ENCODE assay signal across 25 cellular contexts in the genomic region with DNA sequence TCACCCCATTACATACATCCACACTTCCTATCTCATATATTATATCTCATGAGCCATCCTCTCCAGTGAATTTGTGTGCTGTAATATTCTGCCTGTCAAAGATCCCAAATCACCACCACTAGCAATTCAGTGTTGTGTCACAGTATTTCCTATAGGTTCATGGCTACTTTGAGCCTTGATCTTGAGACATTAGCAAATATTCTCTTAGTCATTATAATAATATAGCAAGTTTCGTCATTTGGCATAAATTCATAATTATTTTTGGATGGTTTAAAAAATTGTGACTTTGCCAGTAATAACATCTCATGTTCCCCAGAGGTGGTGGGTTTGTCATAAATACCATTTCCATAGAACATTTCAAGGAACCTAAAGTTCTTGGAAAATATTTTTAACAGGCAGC. TPM values are rescaled to one million over a fixed set of nuclear protein-coding genes. Genes with fewer than 3 reads are reported as not detected.
DNase-seq lines count a peak whose midpoint lies in the region; ATAC-seq and TF ChIP-seq lines count a peak whose summit lies in the region.
"Had no signal": no experiment of that assay in that cellular context is flagged by ENCODE, and none has a peak within 500 bp of the region (broad histone marks: within the 10 kb centered on the region; RNA-seq: fewer than 3 reads in every experiment).

No MANE protein-coding gene starts in this region.

- no peaks in the 10 kb centered on the region for H3K27me3 Mint-ChIP-seq in immature natural killer cell (ENCODE audit: low read depth in 3 of 3)
- H3K27me3 Mint-ChIP-seq: activated B cell treated with CpG ODN at 0.5 μM for 24 hours; activated CD4-positive, alpha-beta memory T cell treated with anti-CD3 and anti-CD28 coated beads for 36 hours had no signal

- no peaks in the 10 kb centered on the region for H3K9me3 Mint-ChIP-seq in immature natural killer cell
- H3K9me3 Mint-ChIP-seq: activated B cell treated with CpG ODN at 0.5 μM for 24 hours; activated CD4-positive, alpha-beta memory T cell treated with anti-CD3 and anti-CD28 coated beads for 36 hours had no signal

- TF ChIP-seq CTCF in RWPE2 (IDR thresholded peaks at IDR 0.05; ENCODE audit: poor library complexity, severe bottlenecking): no peak
- TF ChIP-seq CTCF in esophagus squamous epithelium (IDR thresholded peaks at IDR 0.05): no peak
- no peak for TF ChIP-seq CTCF in psoas muscle (IDR thresholded peaks at IDR 0.05)

- H3K27me3 ChIP-seq in RWPE2 (ENCODE audit: insufficient read depth, poor library complexity, severe bottlenecking) (no peaks in the 10 kb centered on the region), esophagus squamous epithelium (no peaks in the 10 kb centered on the region), psoas muscle (ENCODE audit: insufficient read depth in 3 of 3, low read length in 2 of 3) (no peaks in the 10 kb centered on the region)
- H3K27me3 ChIP-seq: adrenal gland, right atrium auricular region had no signal

- no peak for TF ChIP-seq POLR2A in esophagus squamous epithelium (IDR thresholded peaks at IDR 0.05)

- peak overlapping the region; percentile 21 for H3K27ac ChIP-seq in RWPE2 (ENCODE audit: poor library complexity, severe bottlenecking)
- H3K27ac ChIP-seq in esophagus squamous epithelium: peak overlapping the region in 3 of 4 donors; percentile 33 to 91 (median 46)
- peak overlapping the region; percentile 58 for H3K27ac ChIP-seq in psoas muscle
- H3K27ac ChIP-seq: adrenal gland, HL-60 had no signal

- peaks cover 10 to 16% of the 10 kb centered on the region in 2 donors for H3K4me1 Mint-ChIP-seq in immature natural killer cell

- H3K36me3 Mint-ChIP-seq in immature natural killer cell: no peaks in the 10 kb centered on the region

- peaks cover 25% of the 10 kb centered on the region for H3K4me1 ChIP-seq in RWPE2 (ENCODE audit: insufficient read depth, poor library complexity, severe bottlenecking)
- peaks cover 5 to 69% (median 24%) of the 10 kb centered on the region in 3 donors for H3K4me1 ChIP-seq in esophagus squamous epithelium
- H3K4me1 ChIP-seq in psoas muscle: peaks cover 65% of the 10 kb centered on the region

- no peak overlapping the region for H3K4me3 Mint-ChIP-seq in immature natural killer cell
- H3K4me3 Mint-ChIP-seq: activated B cell treated with CpG ODN at 0.5 μM for 24 hours; activated CD4-positive, alpha-beta memory T cell treated with anti-CD3 and anti-CD28 coated beads for 36 hours had no signal

- 52 to 61% methylated on average over 1 of the region's 1 CpG for WGBS in esophagus squamous epithelium, 2 donors
- WGBS in psoas muscle, 3 donors: 83 to 86% (median 85%) methylated on average over 1 of the region's 1 CpG

- ATAC-seq in RWPE2 (ENCODE audit: low read depth) (peak; percentile 59), psoas muscle (no peak)
- ATAC-seq: left colon had no signal

- intact Hi-C loops in esophagus squamous epithelium (cut with DNase I) (no loop called here), psoas muscle (cut with DNase I) (no loop called here)

- peak; percentile 64 for DNase-seq in EL
- no peak for DNase-seq in RWPE2 (ENCODE audit: low spot score)
- DNase-seq in esophagus squamous epithelium (lab: John Stamatoyannopoulos, UW): no peak
- DNase-seq in psoas muscle: no peak
- DNase-seq in C1 segment of cervical spinal cord (lab: John Stamatoyannopoulos, UW): no peak
- DNase-seq in amygdala (lab: John Stamatoyannopoulos, UW): no peak
- DNase-seq in OCI-M2 (lab: John Stamatoyannopoulos, UW; ENCODE audit: unreplicated experiment): no peak
- no peak for DNase-seq in immature natural killer cell
- DNase-seq: activated B cell treated with CpG ODN at 0.5 μM for 24 hours; activated CD4-positive, alpha-beta memory T cell treated with anti-CD3 and anti-CD28 coated beads for 36 hours; activated effector memory CD4-positive, alpha-beta T cell treated with anti-CD3 and anti-CD28 coated beads, Interleukin-2, amount 50 U/mL, for 16 hours; activated T-cell treated with anti-CD3 and anti-CD28 coated beads for 4 hours; adrenal gland; central memory CD4-positive, alpha-beta T cell; COR-L47; DMS79 treated with DMSO at 0.1 percent for 48 hours; erythroblast; left colon; mesendoderm; NCI-H1436 treated with DMSO at 0.1 percent for 48 hours; NCI-H510A; occipital lobe; T1000 had no signal

- H3K9me3 ChIP-seq in RWPE2 (ENCODE audit: severe bottlenecking) (no peaks in the 10 kb centered on the region), esophagus squamous epithelium (no peaks in the 10 kb centered on the region), psoas muscle (no peaks in the 10 kb centered on the region)
- H3K9me3 ChIP-seq: adrenal gland, right atrium auricular region had no signal

- H3K4me3 ChIP-seq in RWPE2 (ENCODE audit: severe bottlenecking) (no peak overlapping the region), esophagus squamous epithelium (no peak overlapping the region), psoas muscle (no peak overlapping the region)
- H3K4me3 ChIP-seq: adrenal gland, right atrium auricular region had no signal

- no peak overlapping the region for H3K27ac Mint-ChIP-seq in immature natural killer cell
- H3K27ac Mint-ChIP-seq: activated B cell treated with CpG ODN at 0.5 μM for 24 hours; activated CD4-positive, alpha-beta memory T cell treated with anti-CD3 and anti-CD28 coated beads for 36 hours had no signal

- H3K36me3 ChIP-seq in RWPE2 (ENCODE audit: low read depth) (0 out of 2 replicates have a peak, but pooled peaks cover 4% of the 10 kb centered on the region), esophagus squamous epithelium (no peaks in the 10 kb centered on the region), psoas muscle (ENCODE audit: insufficient read depth in 1 of 2, low read depth in 1 of 2) (peaks cover 3 to 50% of the 10 kb centered on the region in 2 donors)
- H3K36me3 ChIP-seq: adrenal gland had no signal

RNA-seq across cellular contexts. Expression of a gene that starts 47.7 kb away (rescaled TPM):
- total RNA-seq in esophagus squamous epithelium (10 to 100 TPM in 3 of 4 donors, 1 to 10 TPM in 1; 9.2 to 18.5 (median 12.9) TPM), psoas muscle (100 to 1,000 TPM in 1 of 4 donors, 10 to 100 TPM in 3; 18.4 to 174 (median 56.1) TPM)
- polyA plus RNA-seq in psoas muscle (10 to 100 TPM; 51.4 to 85.6 (median 58.8) TPM), immature natural killer cell (10 to 100 TPM; 12.1 to 13.4 (median 12.8) TPM)
